In the genomic region with DNA sequence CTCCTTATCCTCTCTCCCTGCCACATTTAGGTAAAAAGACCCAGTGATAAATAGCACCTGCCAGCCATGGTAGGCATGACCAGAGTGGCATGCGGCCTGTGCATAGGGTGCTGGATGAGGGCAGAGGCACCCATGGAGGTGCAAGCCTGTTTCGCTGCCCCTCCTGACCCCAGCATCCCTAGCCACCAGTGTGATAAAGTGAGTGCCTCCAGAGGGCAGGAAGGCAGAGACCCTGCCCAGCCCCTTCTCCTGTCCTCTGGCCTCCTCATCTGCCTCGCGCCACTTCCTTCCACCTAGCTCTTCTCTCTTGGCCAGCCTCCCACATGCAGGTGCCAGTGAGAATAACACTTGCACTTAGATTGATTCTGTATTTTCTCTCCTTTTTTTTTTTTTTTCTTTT, we compare ENCODE assay signal across 16 cellular contexts.
DNase-seq lines count a peak whose midpoint lies in the region; ATAC-seq and TF ChIP-seq lines count a peak whose summit lies in the region.
"Had no signal": no experiment of that assay in that cellular context is flagged by ENCODE, and none has a peak within 500 bp of the region (broad histone marks: within the 10 kb centered on the region; RNA-seq: fewer than 3 reads in every experiment).

No MANE protein-coding gene starts in this region.

- ATAC-seq in activated naive CD4-positive, alpha-beta T cell treated with anti-CD3 and anti-CD28 coated beads, Interleukin-2, amount 50 U/mL, for 72 hours = no peak

- H3K27me3 ChIP-seq in SU-DHL-6 (ENCODE audit: low read length) (no peaks in the 10 kb centered on the region), hepatocyte (no peaks in the 10 kb centered on the region)
- H3K27me3 ChIP-seq: breast epithelium, testis had no signal

- H3K9me3 ChIP-seq in SU-DHL-6 (ENCODE audit: insufficient read depth, low read length) = no peaks in the 10 kb centered on the region
- H3K9me3 ChIP-seq in hepatocyte (ENCODE audit: low read depth) = no peaks in the 10 kb centered on the region
- H3K9me3 ChIP-seq: breast epithelium, testis had no signal

- H3K79me2 ChIP-seq in SU-DHL-6 (ENCODE audit: insufficient read depth, low read length) = no peaks in the 10 kb centered on the region
- no peaks in the 10 kb centered on the region for H3K79me2 ChIP-seq in hepatocyte

- H2AFZ ChIP-seq in SU-DHL-6 (ENCODE audit: low read depth, low read length, severe bottlenecking) = peak overlapping the region; percentile 39
- H2AFZ ChIP-seq in hepatocyte = no peak overlapping the region

- 88% methylated on average over 4 of the region's 4 CpGs for WGBS in hepatocyte (ENCODE audit: low lambda C conversion rate, missing lambda C conversion rate)

- H3K9ac ChIP-seq in SU-DHL-6 (ENCODE audit: low read length) = peak overlapping the region; percentile 52

- H3K4me2 ChIP-seq in SU-DHL-6 (ENCODE audit: low read depth, low read length, poor library complexity, severe bottlenecking) (peak overlapping the region; percentile 72), hepatocyte (no peak overlapping the region)
- H3K4me2 ChIP-seq: smooth muscle cell had no signal

- H3K9me2 ChIP-seq in SU-DHL-6 (replicated peaks; ENCODE audit: insufficient read depth, low read length) (no peaks in the 10 kb centered on the region), hepatocyte (replicated peaks; ENCODE audit: insufficient read depth) (no peaks in the 10 kb centered on the region)

- H3K27ac ChIP-seq in SU-DHL-6 (ENCODE audit: low read depth, low read length) (peak overlapping the region; percentile 86), hepatocyte (peak overlapping the region; percentile 26)
- H3K27ac ChIP-seq: breast epithelium had no signal

- no peak for TF ChIP-seq CTCF in SU-DHL-6 (IDR thresholded peaks at IDR 0.05; ENCODE audit: insufficient read depth, low read length, poor library complexity, severe bottlenecking)
- TF ChIP-seq CTCF in hepatocyte (IDR thresholded peaks at IDR 0.05; ENCODE audit: poor library complexity) = no peak

- peak overlapping the region; percentile 87 to 89 for H3K27ac Mint-ChIP-seq in activated naive CD4-positive, alpha-beta T cell treated with anti-CD3 and anti-CD28 coated beads, Interleukin-2, amount 50 U/mL, for 72 hours

- H4K20me1 ChIP-seq in SU-DHL-6 (ENCODE audit: low read depth, low read length) (no peaks in the 10 kb centered on the region), hepatocyte (ENCODE audit: insufficient read depth, poor library complexity, severe bottlenecking) (no peaks in the 10 kb centered on the region)

- H3K36me3 ChIP-seq in SU-DHL-6 (ENCODE audit: low read length) (no peaks in the 10 kb centered on the region), hepatocyte (replicated peaks; ENCODE audit: insufficient read depth, low read depth) (no peaks in the 10 kb centered on the region)
- H3K36me3 ChIP-seq: breast epithelium had no signal

- no peak for DNase-seq in activated naive CD4-positive, alpha-beta T cell treated with anti-CD3 and anti-CD28 coated beads, Interleukin-2, amount 50 U/mL, for 72 hours (ENCODE audit: low spot score in 2 of 2)
- DNase-seq in activated naive CD4-positive, alpha-beta T cell treated with anti-CD3 and anti-CD28 coated beads, Interleukin-2, amount 50 U/mL, for 16 hours = no peak
- no peak for DNase-seq in hepatocyte (ENCODE audit: low spot score)
- DNase-seq in AG08396 (ENCODE audit: low spot score) = no peak
- DNase-seq in NCI-H69 (lab: John Stamatoyannopoulos, UW) = no peak
- no peak for DNase-seq in SHP77 treated with DMSO at 0.1 percent for 48 hours (lab: John Stamatoyannopoulos, UW)
- no peak for DNase-seq in SW480 (ENCODE audit: low spot score)
- DNase-seq: DMS153; effector memory CD4-positive, alpha-beta T cell; MM.1S; NCI-H2081 had no signal

- peaks cover 44% of the 10 kb centered on the region for H3F3A ChIP-seq in SU-DHL-6 (ENCODE audit: insufficient read depth)

- H3K9me3 Mint-ChIP-seq in activated naive CD4-positive, alpha-beta T cell treated with anti-CD3 and anti-CD28 coated beads, Interleukin-2, amount 50 U/mL, for 72 hours = no peaks in the 10 kb centered on the region

- H3K4me3 ChIP-seq in SU-DHL-6 (ENCODE audit: insufficient read depth, low read length, poor library complexity, severe bottlenecking) = no peak overlapping the region
- no peak overlapping the region for H3K4me3 ChIP-seq in hepatocyte
- H3K4me3 ChIP-seq: breast epithelium, lung, smooth muscle cell, testis had no signal

- peaks cover 30% of the 10 kb centered on the region for H3K4me1 ChIP-seq in hepatocyte (ENCODE audit: insufficient read depth)
- H3K4me1 ChIP-seq: breast epithelium had no signal

- peaks cover 0 to 19% of the 10 kb centered on the region in 2 donors for H3K36me3 Mint-ChIP-seq in activated naive CD4-positive, alpha-beta T cell treated with anti-CD3 and anti-CD28 coated beads, Interleukin-2, amount 50 U/mL, for 72 hours
